ENCODE assay signal across 8 cellular contexts in the genomic region with DNA sequence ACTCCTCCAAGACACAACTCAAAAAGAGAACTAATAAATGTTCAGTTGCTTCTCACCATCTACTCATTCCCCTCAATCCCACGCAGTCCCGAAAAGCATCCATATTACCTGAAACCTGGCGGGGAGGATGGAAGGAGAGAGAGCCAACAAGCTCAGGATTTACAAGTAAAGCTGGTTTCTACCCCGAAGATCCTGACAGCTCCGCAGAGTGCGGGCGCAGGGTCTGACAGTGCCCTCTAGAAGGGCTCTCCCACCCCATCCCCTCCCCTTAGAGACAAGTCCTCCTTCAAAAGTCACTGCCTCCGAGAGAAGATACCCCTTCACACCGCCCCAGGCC. TPM values are rescaled to one million over a fixed set of nuclear protein-coding genes. Genes with fewer than 3 reads are reported as not detected.
DNase-seq lines count a peak whose midpoint lies in the region; ATAC-seq and TF ChIP-seq lines count a peak whose summit lies in the region.

No MANE protein-coding gene starts in this region.

- H3K4me3 ChIP-seq in AG04449 (ENCODE audit: low read depth, low read length), result peak overlapping the region; percentile 85
- peak overlapping the region; percentile 72 for H3K4me3 ChIP-seq in IMR-90 (ENCODE audit: insufficient read depth, low read depth, low read length)
- peak overlapping the region; percentile 78 to 99 (median 95) for H3K4me3 ChIP-seq in subcutaneous abdominal adipose tissue (ENCODE audit: low read depth in 1 of 5, low read length in 5 of 5)

- H2AK5ac ChIP-seq in IMR-90 (ENCODE audit: low read depth, low read length), result peak overlapping the region; percentile 83; the same call in 1 of the 2 replicates

- H3K23ac ChIP-seq in IMR-90 (ENCODE audit: low read depth, low read length), result peak overlapping the region; percentile 88

- peaks cover 3 to 9% of the 10 kb centered on the region in 2 experiments; a peak in 3 of 4 replicates for H3K79me1 ChIP-seq in IMR-90 (ENCODE audit: low read depth in 1 of 2, low read length in 2 of 2)

- CTCF ChIA-PET in AG04449 (lab: Yijun Ruan, JAX) (interaction anchor here (0.7 to 1.4 kb wide), 7 partner anchors 15 to 74 kb away, joined by 3 to 4 read pairs (median 3); no protein-coding TSS in a partner anchor), IMR-90 (lab: Yijun Ruan, JAX) (interaction anchor here (0.7 kb wide), 1 partner anchor 207 kb away, joined by 4 read pairs; no protein-coding TSS in a partner anchor)

- in situ Hi-C loops in IMR-90 (cut with MboI; ENCODE audit: low sequenced_read_pairs), result no loop called here

- peak overlapping the region; percentile 90 for H2BK5ac ChIP-seq in IMR-90 (ENCODE audit: low read depth, low read length, poor library complexity, severe bottlenecking)

- H3K9ac ChIP-seq in IMR-90 (ENCODE audit: low read depth, low read length) (peak overlapping the region; percentile 95), subcutaneous abdominal adipose tissue (ENCODE audit: low read length in 5 of 5) (peak overlapping the region; percentile 91 to 99 (median 94))

- H3K56ac ChIP-seq in IMR-90 (ENCODE audit: extremely low read depth, insufficient read depth, low read length), result peak overlapping the region; percentile 89

- H3K27ac ChIP-seq in IMR-90 (ENCODE audit: insufficient read depth, low read length) (peak overlapping the region; percentile 96), layer of hippocampus (ENCODE audit: low read depth, low read length) (peak overlapping the region; percentile 95), subcutaneous abdominal adipose tissue (ENCODE audit: low read depth, low read length) (peak overlapping the region; percentile 99)

- peak overlapping the region; percentile 28; the same call in 1 of the 2 replicates for H2BK120ac ChIP-seq in IMR-90 (ENCODE audit: low read depth, low read length)

- peak overlapping the region; percentile 90 for H3K18ac ChIP-seq in IMR-90 (ENCODE audit: low read depth, low read length)

- H3K4ac ChIP-seq in IMR-90 (ENCODE audit: low read depth, low read length), result peak overlapping the region; percentile 81

- DNase-seq in AG04449 (ENCODE audit: low read depth, low spot score), result no peak
- DNase-seq in IMR-90, result no peak
- no peak for DNase-seq in activated naive CD8-positive, alpha-beta T cell treated with anti-CD3 and anti-CD28 coated beads, Interleukin-2, amount 50 U/mL, for 24 hours
- DNase-seq in dedifferentiated amniotic fluid mesenchymal stem cell (ENCODE audit: extremely low spot score), result no peak
- DNase-seq in H4 (ENCODE audit: low spot score), result no peak
- DNase-seq in globus pallidus (ENCODE audit: low spot score), result no peak

- peak overlapping the region; percentile 99 for H3K14ac ChIP-seq in IMR-90 (replicated peaks; ENCODE audit: low read depth, low read length)

- WGBS in IMR-90 (ENCODE audit: extremely low coverage in 2 of 2, insufficient read length in 1 of 2), 2 experiments, result 0% methylated on average over 3 of the region's 9 CpGs; no CpG with 5 or more reads in 1 of the 2 experiments

- TF ChIP-seq CTCF in AG04449 (IDR thresholded peaks at IDR 0.05; ENCODE audit: insufficient read depth, low read length, missing control alignments) (no peak), IMR-90 (conservative IDR thresholded peaks at IDR 0.05; ENCODE audit: low read depth, low read length) (no peak)

- H3K36me3 ChIP-seq in IMR-90 (ENCODE audit: control insufficient read depth, insufficient read depth, low read length), result no peaks in the 10 kb centered on the region
- no peaks in the 10 kb centered on the region for H3K36me3 ChIP-seq in subcutaneous abdominal adipose tissue (ENCODE audit: control insufficient read depth in 5 of 5, insufficient read depth in 5 of 5, low read length in 5 of 5)

- no peak overlapping the region for H2BK20ac ChIP-seq in IMR-90 (ENCODE audit: low read depth, low read length)

- H3K27ac Mint-ChIP-seq in activated naive CD8-positive, alpha-beta T cell treated with anti-CD3 and anti-CD28 coated beads, Interleukin-2, amount 50 U/mL, for 24 hours, result peak overlapping the region; percentile 100

- H2AK9ac ChIP-seq in IMR-90 (replicated peaks; ENCODE audit: low read depth, low read length, poor library complexity), result peak overlapping the region; percentile 97

- H4K91ac ChIP-seq in IMR-90 (ENCODE audit: insufficient read depth, low read depth, low read length), result peak overlapping the region; percentile 93; the same call in 1 of the 2 replicates

- no peaks in the 10 kb centered on the region for H3K9me3 Mint-ChIP-seq in activated naive CD8-positive, alpha-beta T cell treated with anti-CD3 and anti-CD28 coated beads, Interleukin-2, amount 50 U/mL, for 24 hours

- peak overlapping the region; percentile 87 for H2AFZ ChIP-seq in IMR-90 (replicated peaks; ENCODE audit: low read length, poor library complexity)

- peak overlapping the region; percentile 99 for H3K4me3 Mint-ChIP-seq in activated naive CD8-positive, alpha-beta T cell treated with anti-CD3 and anti-CD28 coated beads, Interleukin-2, amount 50 U/mL, for 24 hours

- H3K27me3 ChIP-seq in IMR-90 (ENCODE audit: control insufficient read depth, insufficient read depth, low read length) (no peaks in the 10 kb centered on the region), layer of hippocampus (ENCODE audit: control insufficient read depth, insufficient read depth, low read length) (no peaks in the 10 kb centered on the region), subcutaneous abdominal adipose tissue (ENCODE audit: control insufficient read depth in 5 of 5, insufficient read depth in 4 of 5, low read length in 5 of 5) (no peaks in the 10 kb centered on the region)

- H3K4me2 ChIP-seq in IMR-90 (ENCODE audit: low read depth, low read length), result peak overlapping the region; percentile 100

- no peaks in the 10 kb centered on the region for H3K9me3 ChIP-seq in IMR-90 (ENCODE audit: control insufficient read depth, insufficient read depth, low read length)
- no peaks in the 10 kb centered on the region for H3K9me3 ChIP-seq in subcutaneous abdominal adipose tissue (ENCODE audit: control insufficient read depth in 5 of 5, low read length in 5 of 5)

- H3K27me3 Mint-ChIP-seq in activated naive CD8-positive, alpha-beta T cell treated with anti-CD3 and anti-CD28 coated beads, Interleukin-2, amount 50 U/mL, for 24 hours, result no peaks in the 10 kb centered on the region

- dilution Hi-C loops in IMR-90 (cut with HindIII; ENCODE audit: low sequenced_read_pairs, unreplicated experiment), result no loop called here

- H3K4me1 Mint-ChIP-seq in activated naive CD8-positive, alpha-beta T cell treated with anti-CD3 and anti-CD28 coated beads, Interleukin-2, amount 50 U/mL, for 24 hours, result peaks cover 48% of the 10 kb centered on the region

- H4K20me1 ChIP-seq in IMR-90 (ENCODE audit: insufficient read depth, low read length), result peaks cover 56% of the 10 kb centered on the region

- peak overlapping the region; percentile 46 to 76; a peak in 2 of 4 replicates for H4K8ac ChIP-seq in IMR-90 (ENCODE audit: low read depth in 2 of 2, low read length in 2 of 2)

- H2BK15ac ChIP-seq in IMR-90 (ENCODE audit: low read depth, low read length), result no peak overlapping the region

- H3K4me1 ChIP-seq in IMR-90 (ENCODE audit: control insufficient read depth, insufficient read depth, low read length) (peaks cover 8% of the 10 kb centered on the region), subcutaneous abdominal adipose tissue (ENCODE audit: control insufficient read depth in 5 of 5, insufficient read depth in 5 of 5, low read length in 5 of 5) (peaks cover 0 to 56% (median 51%) of the 10 kb centered on the region in 5 donors)

- TF ChIP-seq RAD21 in IMR-90 (IDR thresholded peaks at IDR 0.05; ENCODE audit: low read length), result no peak

- H4K5ac ChIP-seq in IMR-90 (ENCODE audit: low read depth, low read length), result peak overlapping the region; percentile 67

- intact Hi-C loops in IMR-90 (cut with micrococcal nuclease), result loop anchor here (5.0 kb wide), 1 partner anchor 42 kb away; no protein-coding TSS in a partner anchor

- ATAC-seq in IMR-90 (ENCODE audit: low read depth), result no peak
- no peak for ATAC-seq in activated naive CD8-positive, alpha-beta T cell treated with anti-CD3 and anti-CD28 coated beads, Interleukin-2, amount 50 U/mL, for 24 hours

- BruUV-seq in IMR-90 (replicated peaks; lab: Mats Ljungman, UMichigan), result no TSS peak

- H3K9me1 ChIP-seq in IMR-90 (ENCODE audit: insufficient read depth, low read length), result peaks cover 3% of the 10 kb centered on the region; the same call in 1 of the 2 replicates

- H3K36me3 Mint-ChIP-seq in activated naive CD8-positive, alpha-beta T cell treated with anti-CD3 and anti-CD28 coated beads, Interleukin-2, amount 50 U/mL, for 24 hours (ENCODE audit: low read depth), result peaks cover 8% of the 10 kb centered on the region

- POLR2A ChIA-PET in AG04449 (lab: Yijun Ruan, JAX) (interaction anchor here (0.5 to 1.6 kb wide), 4 partner anchors 9 to 211 kb away, joined by 3 to 5 read pairs (median 5); partner anchors contain the start of gene ACTR2), IMR-90 (lab: Charles Lee; ENCODE audit: unreplicated experiment) (interaction anchor here (0.7 kb wide), 1 partner anchor 493 kb away, joined by 8 read pairs; no protein-coding TSS in a partner anchor)

- TF ChIP-seq POLR2A in IMR-90 (IDR thresholded peaks at IDR 0.05; ENCODE audit: low read depth, low read length), result no peak

TF ChIP-seq in IMR-90, 13 proteins besides CTCF, POLR2A, EP300 and RAD21 (continues in another document):
- no peak for TF ChIP-seq MAZ (IDR thresholded peaks at IDR 0.05; ENCODE audit: borderline replicate concordance, low read depth, low read length)
- no peak for TF ChIP-seq FOS (IDR thresholded peaks at IDR 0.05; ENCODE audit: low read depth, low read length)
- TF ChIP-seq, protein P1, sequence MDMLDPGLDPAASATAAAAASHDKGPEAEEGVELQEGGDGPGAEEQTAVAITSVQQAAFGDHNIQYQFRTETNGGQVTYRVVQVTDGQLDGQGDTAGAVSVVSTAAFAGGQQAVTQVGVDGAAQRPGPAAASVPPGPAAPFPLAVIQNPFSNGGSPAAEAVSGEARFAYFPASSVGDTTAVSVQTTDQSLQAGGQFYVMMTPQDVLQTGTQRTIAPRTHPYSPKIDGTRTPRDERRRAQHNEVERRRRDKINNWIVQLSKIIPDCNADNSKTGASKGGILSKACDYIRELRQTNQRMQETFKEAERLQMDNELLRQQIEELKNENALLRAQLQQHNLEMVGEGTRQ (IDR thresholded peaks at IDR 0.05; ENCODE audit: low read depth, low read length), result no peak
- no peak for TF ChIP-seq SMC3 (IDR thresholded peaks at IDR 0.05; ENCODE audit: low read depth, low read length)
- TF ChIP-seq CEBPB (IDR thresholded peaks at IDR 0.05; ENCODE audit: low read depth, low read length), result no peak
- TF ChIP-seq MXI1 (IDR thresholded peaks at IDR 0.05; ENCODE audit: borderline replicate concordance, low read depth, low read length), result no peak

RNA-seq across cellular contexts. Expression of gene RAB1A, which starts 0.7 kb away (rescaled TPM):
- total RNA-seq in IMR-90 (2012; rRNA removed), result 114 and 127 TPM in 2 replicates
- 152 and 169 TPM in 2 replicates for polyA plus RNA-seq in IMR-90 (2012; rRNA removed)
- polyA plus RNA-seq in IMR-90 (2012; cell fraction: cytosol; rRNA removed), result 44.4 and 46.8 TPM in 2 replicates
- 10.2 and 75.1 TPM in 2 replicates for polyA plus RNA-seq in IMR-90 (2012; cell fraction: nucleus; rRNA removed; ENCODE audit: low replicate concordance)
- 122 and 143 TPM in 2 replicates for total RNA-seq in H4 (2014; rRNA removed; shearing (Covaris generic))
